ENCODE assay signal across 8 cellular contexts in the genomic region with DNA sequence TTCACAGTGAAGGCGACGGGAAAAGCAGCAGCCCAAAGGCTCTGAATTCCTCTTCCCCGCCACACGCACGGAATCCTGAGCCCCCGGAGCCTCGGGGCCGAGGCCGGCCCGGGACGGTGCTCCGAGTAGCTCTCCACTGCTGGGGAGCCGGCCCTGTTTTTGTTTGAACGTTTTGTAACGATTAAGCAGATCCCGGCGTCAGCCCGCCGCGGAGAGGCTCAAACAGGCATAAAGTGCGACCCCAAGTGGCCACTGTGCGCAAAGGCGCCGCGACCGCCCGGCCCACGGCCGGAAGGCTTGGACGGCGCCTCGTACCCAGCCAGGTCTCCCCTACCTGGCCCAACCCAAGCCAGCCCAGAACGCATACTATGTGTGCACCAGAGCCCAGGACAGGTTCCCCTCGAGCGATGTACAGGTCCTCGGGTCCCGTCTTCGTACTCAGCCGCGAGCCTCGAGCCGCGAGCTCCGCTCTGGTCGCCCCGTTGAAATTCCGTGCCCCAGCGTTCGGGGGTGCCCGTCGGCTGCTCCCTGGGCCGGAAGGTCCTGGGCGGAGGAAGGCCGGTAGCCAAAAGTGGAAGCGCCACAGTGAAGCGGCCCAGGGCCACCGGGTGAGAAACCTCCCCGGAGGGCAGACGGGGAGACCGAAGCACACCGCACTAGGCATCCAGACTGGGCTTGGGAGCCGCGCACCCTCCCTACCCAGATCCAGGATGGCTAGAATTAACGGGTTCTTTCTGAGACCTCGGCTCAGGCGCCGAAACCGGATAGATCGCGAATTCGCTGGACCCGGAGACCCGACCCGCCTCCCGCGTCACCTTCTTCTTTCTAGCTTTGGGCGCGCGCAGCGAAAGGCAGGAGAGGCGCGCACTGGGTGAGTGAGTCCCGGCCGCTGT. TPM values are rescaled to one million over a fixed set of nuclear protein-coding genes. Genes with fewer than 3 reads are reported as not detected.
DNase-seq lines count a peak whose midpoint lies in the region; ATAC-seq lines count a peak whose summit lies in the region.

No MANE protein-coding gene starts in this region.

- 7 to 9% methylated on average over 84 of the region's 84 CpGs for WGBS in aorta, 2 donors

- ATAC-seq in GM21381 (IDR thresholded peaks at IDR 0.05; ENCODE audit: unreplicated experiment) (peak; percentile 47), left cardiac atrium (peak; percentile 61 to 65), aorta (ENCODE audit: low FRiP score) (peak; percentile 89)

- H3K27ac ChIP-seq in aorta (ENCODE audit: low read depth in 1 of 2, low read length in 2 of 2), result peak overlapping the region; percentile 62 to 85

- H3K9me3 ChIP-seq in aorta (ENCODE audit: control insufficient read depth, low read length), result no peaks in the 10 kb centered on the region

- H3K36me3 ChIP-seq in aorta (ENCODE audit: control insufficient read depth in 1 of 2, insufficient read depth in 2 of 2, low read length in 1 of 2), result no peaks in the 10 kb centered on the region

- intact Hi-C loops in left cardiac atrium (cut with DNase I), result loop anchor here (5.0 to 10.0 kb wide), 7 partner anchors 218 to 1425 kb away; no protein-coding TSS in a partner anchor
- intact Hi-C loops in aorta (cut with DNase I), result loop anchor here (2.0 to 10.0 kb wide), 8 partner anchors 58 to 528 kb away; no protein-coding TSS in a partner anchor

- H3K27me3 ChIP-seq in aorta (ENCODE audit: control insufficient read depth in 1 of 2, insufficient read depth in 2 of 2, low read length in 1 of 2), result no peaks in the 10 kb centered on the region

- DNase-seq in COLO829 (ENCODE audit: low spot score) (peak; percentile 78), LHCN-M2 (ENCODE audit: low read depth) (peak; percentile 58), SKM-1 treated with dmso at 0.1 percent for 144 hours (lab: John Stamatoyannopoulos, UW; ENCODE audit: unreplicated experiment) (peak; percentile 65), amniotic stem cell (lab: John Stamatoyannopoulos, UW) (peak; percentile 57), left cardiac atrium (peak; percentile 94), pons (ENCODE audit: low spot score) (peak; percentile 92), aorta (peak; percentile 95 to 98)

- H3K4me3 ChIP-seq in aorta (ENCODE audit: low read length in 2 of 2), result peak overlapping the region in 1 of 2 donors; percentile 10

- H3K4me1 ChIP-seq in aorta (ENCODE audit: control insufficient read depth in 1 of 2, insufficient read depth in 2 of 2, low read length in 2 of 2), result no peaks in the 10 kb centered on the region

RNA-seq across cellular contexts. Expression of gene MAFB, which starts 1.2 kb away (rescaled TPM):
- total RNA-seq in LHCN-M2 (2014; rRNA removed), result 0.06 TPM in 1 of 2 replicates, not detected in the other
- 0.07 TPM for polyA plus RNA-seq in LHCN-M2 (2012)
- total RNA-seq in left cardiac atrium, result 10 to 100 TPM; 24.8 to 32.5 TPM
- total RNA-seq in aorta, result 10 to 100 TPM; 55.0 to 66.3 TPM
- 10 to 100 TPM in 1 of 2 donors, 1 to 10 TPM in 1; 4.2 to 20.8 TPM for polyA plus RNA-seq in aorta

Comparison
In these comparisons a context has a peak if more than half of its experiments do, and no peak if none do; other contexts are left out.
1. RNA of gene MAFB, which starts 1.2 kb away (total RNA-seq): 55.0 to 66.3 TPM in aorta and 24.8 to 32.5 TPM in left cardiac atrium; 0.06 TPM in LHCN-M2; every median in the first group is over 10 times any median in the second.
2. Peak in every context shown above with its lines, with median percentiles within 50 percentile points of each other: DNase-seq and ATAC-seq.